15 cellular contexts compared by ENCODE assay signal in the genomic region with DNA sequence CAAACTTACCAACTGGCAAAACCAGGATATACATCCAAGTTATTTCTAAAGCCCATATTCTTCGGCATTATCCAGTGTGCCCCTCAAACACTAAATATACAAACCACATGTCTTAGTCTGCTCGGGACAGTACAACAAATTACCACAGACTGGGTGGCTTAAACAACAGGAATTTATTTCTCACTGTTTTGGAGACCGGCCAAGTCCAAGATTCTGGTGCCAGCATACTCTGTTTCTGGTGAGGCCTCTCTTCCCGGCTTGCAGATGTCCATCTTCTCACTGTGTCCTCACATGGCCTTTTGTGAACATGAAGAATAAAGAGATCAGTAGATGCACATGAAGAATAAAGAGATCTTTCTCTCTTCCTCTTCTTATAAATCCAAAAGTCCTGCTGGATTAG. TPM values are rescaled to one million over a fixed set of nuclear protein-coding genes. Genes with fewer than 3 reads are reported as not detected.
DNase-seq lines count a peak whose midpoint lies in the region; ATAC-seq and TF ChIP-seq lines count a peak whose summit lies in the region.
"Had no signal": no experiment of that assay in that cellular context is flagged by ENCODE, and none has a peak within 500 bp of the region (broad histone marks: within the 10 kb centered on the region; RNA-seq: fewer than 3 reads in every experiment).

No MANE protein-coding gene starts in this region.

- H3K27ac ChIP-seq in heart left ventricle, result no peak overlapping the region
- no peak overlapping the region for H3K27ac ChIP-seq in colonic mucosa
- H3K27ac ChIP-seq: A549, suprapubic skin had no signal

- no peak for TF ChIP-seq POLR2A in heart left ventricle (IDR thresholded peaks at IDR 0.05)

- no peaks in the 10 kb centered on the region for H3K36me3 ChIP-seq in heart left ventricle
- H3K36me3 ChIP-seq in colonic mucosa, result no peaks in the 10 kb centered on the region
- H3K36me3 ChIP-seq: suprapubic skin had no signal

- peaks cover 0 to 14% (median 0%) of the 10 kb centered on the region in 12 donors for H3K4me1 ChIP-seq in heart left ventricle
- no peaks in the 10 kb centered on the region for H3K4me1 ChIP-seq in colonic mucosa
- H3K4me1 ChIP-seq: A549 had no signal

- 33 to 40% (median 33%) methylated on average over 4 of the region's 4 CpGs for WGBS in heart left ventricle, 4 donors

- H3K27me3 ChIP-seq in heart left ventricle, result no peaks in the 10 kb centered on the region
- no peaks in the 10 kb centered on the region for H3K27me3 ChIP-seq in colonic mucosa
- H3K27me3 ChIP-seq: suprapubic skin had no signal

- H3K9me3 ChIP-seq in heart left ventricle (no peaks in the 10 kb centered on the region), colonic mucosa (no peaks in the 10 kb centered on the region)
- H3K9me3 ChIP-seq: A549, suprapubic skin had no signal

- TF ChIP-seq CTCF in heart left ventricle (IDR thresholded peaks at IDR 0.05) (no peak), colonic mucosa (IDR thresholded peaks at IDR 0.05) (no peak)

- DNase-seq in NCI-H82 (lab: John Stamatoyannopoulos, UW), result peak; percentile 1
- no peak for DNase-seq in NCI-H82 treated with DMSO at 0.1 percent for 48 hours (lab: John Stamatoyannopoulos, UW; ENCODE audit: unreplicated experiment)
- DNase-seq in anterior cingulate cortex (lab: John Stamatoyannopoulos, UW), result peak in 31 of 58 donors; percentile 0 to 63 (median 15)
- DNase-seq in heart left ventricle, result peak in 3 of 5 donors; percentile 29 to 35 (median 34)
- peak; percentile 63 for DNase-seq in stromal cell of bone marrow (ENCODE audit: low read depth)
- no peak for DNase-seq in NAMALWA (ENCODE audit: low spot score)
- DNase-seq in colonic mucosa, result no peak
- DNase-seq: activated CD8-positive, alpha-beta memory T cell treated with anti-CD3 and anti-CD28 coated beads, Interleukin-2, amount 10 ng/mL, durations not matched to agents 7 days and 5 days; DMS79 treated with DMSO at 0.1 percent for 48 hours; immature natural killer cell; NCI-H1417 treated with DMSO at 0.1 percent for 48 hours had no signal

- no peak overlapping the region for H3K9ac ChIP-seq in colonic mucosa (ENCODE audit: low read depth in 2 of 2, low read length in 2 of 2)

- intact Hi-C loops in heart left ventricle (cut with DNase I) (no loop called here), colonic mucosa (cut with DNase I) (no loop called here)

- H3K4me3 ChIP-seq in heart left ventricle, result no peak overlapping the region
- H3K4me3 ChIP-seq in colonic mucosa, result no peak overlapping the region
- H3K4me3 ChIP-seq: A549, suprapubic skin had no signal

- ATAC-seq in heart left ventricle (peak in 3 of 4 donors; percentile 36 to 51 (median 49)), GM21367 (IDR thresholded peaks at IDR 0.05; ENCODE audit: unreplicated experiment) (no peak)
- ATAC-seq: A549; activated CD8-positive, alpha-beta memory T cell treated with anti-CD3 and anti-CD28 coated beads, Interleukin-2, amount 10 ng/mL, durations not matched to agents 7 days and 5 days had no signal

RNA-seq across cellular contexts. Expression of gene SLCO6A1, which starts 12.9 kb away (rescaled TPM):
- not detected for total RNA-seq in heart left ventricle
- polyA plus RNA-seq in heart left ventricle, result not detected
- total RNA-seq in colonic mucosa, result not detected
- total RNA-seq: activated CD8-positive, alpha-beta memory T cell treated with anti-CD3 and anti-CD28 coated beads, Interleukin-2, amount 10 ng/mL, durations not matched to agents 7 days and 5 days; suprapubic skin; T-helper 2 cell treated with Interferon-gamma antibody and Interleukin-4, amounts not matched to agents 100 ng/mL and 5 ng/mL, for 36 hours had no signal
- polyA plus RNA-seq: A549, immature natural killer cell had no signal

Comparison
In these comparisons a context has a peak if more than half of its experiments do, and no peak if none do; other contexts are left out.
1. DNase-seq: peak in NCI-H82 (single experiment), anterior cingulate cortex (31 of 58), heart left ventricle (3 of 5) and stromal cell of bone marrow (single experiment); none in NCI-H82 treated with DMSO at 0.1 percent for 48 hours (single experiment), NAMALWA (single experiment) and colonic mucosa (single experiment).